ENCODE assay signal across 11 cellular contexts in genomic region chr11:117300301-117300700, GRCh38. TPM values are rescaled to one million over a fixed set of nuclear protein-coding genes. Genes with fewer than 3 reads are reported as not detected.
DNase-seq lines count a peak whose midpoint lies in the region; ATAC-seq, FAIRE-seq and TF ChIP-seq lines count a peak whose summit lies in the region.
"Had no signal": no experiment of that assay in that cellular context is flagged by ENCODE, and none has a peak within 500 bp of the region (broad histone marks: within the 10 kb centered on the region; RNA-seq: fewer than 3 reads in every experiment).

No MANE protein-coding gene starts in this region.

- H3K9ac ChIP-seq in K562 (ENCODE audit: insufficient read depth in 1 of 2, low read depth in 2 of 2, low read length in 2 of 2) = 0 out of 4 replicates have a peak overlapping the region, but pooled peaks of 1 of the 2 experiments have one; percentile 27
- H3K9ac ChIP-seq in trophoblast cell (ENCODE audit: low read length) = no peak overlapping the region

- H4K12ac ChIP-seq in trophoblast cell (ENCODE audit: low read depth, low read length) = no peak overlapping the region

- peaks cover 3% of the 10 kb centered on the region; the same call in 1 of the 2 replicates for H4K20me1 ChIP-seq in K562 (replicated peaks; ENCODE audit: control insufficient read depth, insufficient read depth, low read length)

- POLR2A ChIA-PET in K562 (lab: Yijun Ruan, JAX) = no interaction called here

- no peaks in the 10 kb centered on the region for H3K79me2 ChIP-seq in K562 (ENCODE audit: control insufficient read depth, insufficient read depth, low read length)
- no peaks in the 10 kb centered on the region for H3K79me2 ChIP-seq in trophoblast cell (ENCODE audit: control insufficient read depth, insufficient read depth, low read length, poor library complexity)

- DNase-seq in ELF-1 (ENCODE audit: low read depth, low spot score) (peak; percentile 91), K562 (ENCODE audit: extremely low read depth in 1 of 4, low spot score in 3 of 4) (no peak), right cardiac atrium (peak; percentile 44 to 81 (median 74)), trophoblast cell (no peak), GM20000 (ENCODE audit: low spot score) (no peak), mesenteric fat pad (ENCODE audit: low spot score) (no peak), NCI-H1105 treated with DMSO at 0.1 percent for 48 hours (lab: John Stamatoyannopoulos, UW) (no peak)
- DNase-seq: naive B cell, NCI-H1930 had no signal

- 21% methylated on average over 18 of the region's 18 CpGs for WGBS in K562 (ENCODE audit: insufficient coverage, low coverage, missing lambda C conversion rate)
- WGBS in right cardiac atrium = 29% methylated on average over 18 of the region's 18 CpGs
- no CpG with 5 or more reads among the region's 18 CpGs for WGBS in trophoblast cell (ENCODE audit: extremely low coverage, insufficient coverage, insufficient read length)

- peaks cover 5% of the 10 kb centered on the region for H3K79me1 ChIP-seq in trophoblast cell (ENCODE audit: low read length)

- ATAC-seq in K562 (peak; percentile 38), right cardiac atrium (peak; percentile 66 to 70), HG03045 (IDR thresholded peaks at IDR 0.05; ENCODE audit: unreplicated experiment) (no peak)

- in situ Hi-C loops in K562 (cut with MboI) = no loop called here

- H3K18ac ChIP-seq in trophoblast cell (ENCODE audit: low read length) = no peak overlapping the region

- no peak for TF ChIP-seq RAD21 in K562 (CRISPR knock-in tag; conservative IDR thresholded peaks at IDR 0.05 in 1 of 2, IDR thresholded peaks at IDR 0.05 in 1 of 2)

- FAIRE-seq in K562 (lab: Jason Lieb, UNC) = no peak
- FAIRE-seq: bronchial epithelial cell had no signal

- no peak overlapping the region for H2BK120ac ChIP-seq in trophoblast cell (ENCODE audit: insufficient read depth, low read length, poor library complexity)

- H3K36me3 ChIP-seq in K562 (ENCODE audit: control insufficient read depth, insufficient read depth, low read length) (no peaks in the 10 kb centered on the region), trophoblast cell (ENCODE audit: control insufficient read depth in 1 of 2, insufficient read depth in 2 of 2, low read length in 2 of 2) (peaks cover 0 to 4% of the 10 kb centered on the region in 2 experiments)

- H3K4me2 ChIP-seq in K562 (ENCODE audit: insufficient read depth, low read length) (no peak overlapping the region), trophoblast cell (ENCODE audit: low read length) (peak overlapping the region; percentile 17)

- H2AFZ ChIP-seq in K562 (ENCODE audit: low read depth, low read length) (no peak overlapping the region), trophoblast cell (ENCODE audit: insufficient read depth, low read length, poor library complexity) (no peak overlapping the region)

- no peak overlapping the region for H4K8ac ChIP-seq in trophoblast cell (ENCODE audit: low read depth, low read length)

- CTCF ChIA-PET in K562 (lab: Yijun Ruan, JAX; ENCODE audit: low intra/inter-chr PET ratio) = no interaction called here

- H2BK5ac ChIP-seq in trophoblast cell (ENCODE audit: low read depth, low read length, poor library complexity) = no peak overlapping the region

- BruUV-seq in K562 (replicated peaks; lab: Mats Ljungman, UMichigan) = no TSS peak

- H3K9me3 ChIP-seq in K562 (replicated peaks; ENCODE audit: control insufficient read depth, insufficient read depth, low read depth, low read length) (no peaks in the 10 kb centered on the region), right cardiac atrium (ENCODE audit: control insufficient read depth, low read length) (no peaks in the 10 kb centered on the region), trophoblast cell (ENCODE audit: insufficient read depth, low read depth, low read length) (no peaks in the 10 kb centered on the region)

- no peak overlapping the region for H3K23ac ChIP-seq in trophoblast cell (ENCODE audit: low read length)

- no peak for TF ChIP-seq POLR2A in K562 (conservative IDR thresholded peaks at IDR 0.05)

- H3K4me3 ChIP-seq in K562 (no peak overlapping the region), right cardiac atrium (ENCODE audit: low read length) (no peak overlapping the region), trophoblast cell (ENCODE audit: low read depth, low read length) (no peak overlapping the region)

- peaks cover 18 to 52% of the 10 kb centered on the region in 2 experiments for H3K27me3 ChIP-seq in K562 (ENCODE audit: control insufficient read depth in 2 of 2, insufficient read depth in 2 of 2, low read length in 2 of 2)
- no peaks in the 10 kb centered on the region for H3K27me3 ChIP-seq in right cardiac atrium (ENCODE audit: control insufficient read depth, insufficient read depth)
- no peaks in the 10 kb centered on the region for H3K27me3 ChIP-seq in trophoblast cell (ENCODE audit: insufficient read depth, low read length)

- H2BK12ac ChIP-seq in trophoblast cell (ENCODE audit: low read length) = no peak overlapping the region

- TF ChIP-seq CTCF in K562 (IDR thresholded peaks at IDR 0.05 in 2 of 3, conservative IDR thresholded peaks at IDR 0.05 in 1 of 3; ENCODE audit: insufficient read depth in 2 of 3, low read depth in 1 of 3, low read length in 3 of 3) (no peak), GM20000 (IDR thresholded peaks at IDR 0.05; ENCODE audit: extremely low read depth, missing control alignments) (no peak)

- H3K4ac ChIP-seq in trophoblast cell (ENCODE audit: low read depth, low read length) = no peak overlapping the region

- no peak overlapping the region for H3K27ac ChIP-seq in K562 (ENCODE audit: extremely low read depth, low read depth, low read length)
- H3K27ac ChIP-seq in right cardiac atrium (ENCODE audit: low read length) = no peak overlapping the region
- H3K27ac ChIP-seq in trophoblast cell (ENCODE audit: low read depth, low read length) = no peak overlapping the region

- no peak overlapping the region for H3K14ac ChIP-seq in trophoblast cell (ENCODE audit: low read length)

- TF ChIP-seq EP300 in K562 (IDR thresholded peaks at IDR 0.05; ENCODE audit: low read length) = no peak

- no peak overlapping the region for H4K91ac ChIP-seq in trophoblast cell (ENCODE audit: low read depth, low read length)

- no peak overlapping the region for H2AK5ac ChIP-seq in trophoblast cell (ENCODE audit: low read length)

- intact Hi-C loops in K562 (cut with micrococcal nuclease) (no loop called here), right cardiac atrium (cut with DNase I) (no loop called here)

- peaks cover 0 to 10% of the 10 kb centered on the region in 2 experiments; a peak in 1 of 5 replicates for H3K4me1 ChIP-seq in K562 (replicated peaks in 1 of 2; ENCODE audit: control insufficient read depth in 2 of 2, insufficient read depth in 2 of 2, low read length in 2 of 2)
- H3K4me1 ChIP-seq in right cardiac atrium (ENCODE audit: control insufficient read depth, insufficient read depth, low read length) = peaks cover 3% of the 10 kb centered on the region
- H3K4me1 ChIP-seq in trophoblast cell (ENCODE audit: control insufficient read depth in 1 of 2, insufficient read depth in 2 of 2, low read length in 2 of 2) = peaks cover 9 to 19% of the 10 kb centered on the region in 2 experiments

- no peaks in the 10 kb centered on the region for H3K9me1 ChIP-seq in K562 (ENCODE audit: control insufficient read depth, insufficient read depth, low read length)

RNA-seq across cellular contexts. Expression of gene BACE1-AS, which starts 9.2 kb away (rescaled TPM):
- 14.1 and 15.2 TPM in 2 replicates for total RNA-seq in K562 (2011; cell fraction: chromatin; rRNA removed; ENCODE audit: low replicate concordance)
- total RNA-seq in K562 (2011; cell fraction: nucleolus; rRNA removed) = 7.5 and 8.3 TPM in 2 replicates
- 14.1 and 25.7 TPM in 2 replicates for total RNA-seq in K562 (2011; cell fraction: nucleoplasm; rRNA removed)
- total RNA-seq in K562 (2014; rRNA removed) (3.1 and 3.8 TPM in 2 replicates), K562 (2014; rRNA removed; fragmentation: Illumina TruSeq; extraction: Trizol) (2.9 and 3.9 TPM in 2 replicates), K562 (2015; rRNA removed; fragmentation: Illumina TruSeq; extraction: Trizol) (3.0 TPM in 2 replicates), K562 (2021) (4.7 and 5.9 TPM in 2 replicates), right cardiac atrium (10 to 100 TPM in 1 of 4 donors, 1 to 10 TPM in 3; 7.0 to 10.5 (median 8.2) TPM), mesenteric fat pad (6.6 TPM)
- polyA plus RNA-seq in K562 (2011; rRNA removed) (3.7 and 5.3 TPM in 2 replicates), K562 (2014; fragmentation: Illumina TruSeq; extraction: Trizol) (4.5 and 4.8 TPM in 2 replicates), K562 (2014; fragmentation: Nextera tagmentation; extraction: Ambion mirVana) (1 to 10 TPM; 3.2 to 8.2 TPM), K562 (2014; rRNA removed) (2.2 and 3.8 TPM in 2 replicates), right cardiac atrium (6.6 TPM)
- 2.2 and 7.1 TPM in 2 replicates for polyA plus RNA-seq in K562 (2011; cell fraction: cytosol; rRNA removed)
- 8.0 and 9.5 TPM in 2 replicates for polyA plus RNA-seq in K562 (2011; cell fraction: nucleus; rRNA removed)
- 2.0 and 4.7 TPM in 2 replicates for polyA plus RNA-seq in K562 (2012)
- polyA minus RNA-seq in K562 (2011; rRNA and poly(A)+ RNA removed) = 6.7 and 6.9 TPM in 2 replicates
- polyA minus RNA-seq in K562 (2011; cell fraction: cytosol; rRNA and poly(A)+ RNA removed) = 4.1 and 5.3 TPM in 2 replicates
- polyA minus RNA-seq in K562 (2011; cell fraction: nucleus; rRNA and poly(A)+ RNA removed) = 5.0 and 6.8 TPM in 2 replicates
- 4.5 and 5.2 TPM in 2 replicates for polyA plus RNA-seq in trophoblast cell (2013)

RNA-seq across cellular contexts. Expression of gene BACE1, which starts 15.8 kb away (rescaled TPM):
- not detected in 2 replicates for total RNA-seq in K562 (2011; cell fraction: chromatin; rRNA removed; ENCODE audit: low replicate concordance)
- total RNA-seq in K562 (2011; cell fraction: nucleolus; rRNA removed) = 0.13 TPM in 1 of 2 replicates, not detected in the other
- total RNA-seq in K562 (2011; cell fraction: nucleoplasm; rRNA removed) = not detected in 2 replicates
- total RNA-seq in K562 (2014; rRNA removed) (not detected in 2 replicates), K562 (2014; rRNA removed; fragmentation: Illumina TruSeq; extraction: Trizol) (not detected in 2 replicates), K562 (2015; rRNA removed; fragmentation: Illumina TruSeq; extraction: Trizol) (not detected in 2 replicates), K562 (2021) (0.18 and 0.29 TPM in 2 replicates), right cardiac atrium (10 to 100 TPM; 14.4 to 19.9 (median 17.6) TPM), mesenteric fat pad (25.5 TPM)
- polyA plus RNA-seq in K562 (2011; rRNA removed) (0.01 and 0.09 TPM in 2 replicates), K562 (2014; fragmentation: Illumina TruSeq; extraction: Trizol) (not detected in 2 replicates), K562 (2014; fragmentation: Nextera tagmentation; extraction: Ambion mirVana) (under 1 TPM; 0.14 to 0.25 TPM), K562 (2014; rRNA removed) (not detected in 2 replicates), right cardiac atrium (6.6 TPM)
- 0.12 TPM in 1 of 2 replicates, not detected in the other for polyA plus RNA-seq in K562 (2011; cell fraction: cytosol; rRNA removed)
- 0.11 TPM in 1 of 2 replicates, not detected in the other for polyA plus RNA-seq in K562 (2011; cell fraction: nucleus; rRNA removed)
- polyA plus RNA-seq in K562 (2012) = 0.96 and 1.2 TPM in 2 replicates
- not detected in 2 replicates for polyA minus RNA-seq in K562 (2011; rRNA and poly(A)+ RNA removed)
- polyA minus RNA-seq in K562 (2011; cell fraction: cytosol; rRNA and poly(A)+ RNA removed) = not detected in 2 replicates
- polyA minus RNA-seq in K562 (2011; cell fraction: nucleus; rRNA and poly(A)+ RNA removed) = under 0.01 and 0.11 TPM in 2 replicates
- polyA plus RNA-seq in trophoblast cell (2013) = 17.2 TPM in 2 replicates

RNA-seq across cellular contexts. Expression of gene CEP164, which starts 27.4 kb away (rescaled TPM):
- total RNA-seq in K562 (2011; cell fraction: chromatin; rRNA removed; ENCODE audit: low replicate concordance) = 42.8 and 72.9 TPM in 2 replicates
- 28.0 TPM in 2 replicates for total RNA-seq in K562 (2011; cell fraction: nucleolus; rRNA removed)
- total RNA-seq in K562 (2011; cell fraction: nucleoplasm; rRNA removed) = 36.8 and 43.6 TPM in 2 replicates
- total RNA-seq in K562 (2014; rRNA removed) (14.2 and 16.1 TPM in 2 replicates), K562 (2014; rRNA removed; fragmentation: Illumina TruSeq; extraction: Trizol) (8.0 TPM in 2 replicates), K562 (2015; rRNA removed; fragmentation: Illumina TruSeq; extraction: Trizol) (13.1 and 13.6 TPM in 2 replicates), K562 (2021) (12.1 and 16.5 TPM in 2 replicates), right cardiac atrium (10 to 100 TPM in 1 of 4 donors, 1 to 10 TPM in 3; 7.9 to 10.6 (median 9.2) TPM), mesenteric fat pad (19.2 TPM)
- polyA plus RNA-seq in K562 (2011; rRNA removed) (7.7 and 8.7 TPM in 2 replicates), K562 (2014; fragmentation: Illumina TruSeq; extraction: Trizol) (11.4 and 15.0 TPM in 2 replicates), K562 (2014; fragmentation: Nextera tagmentation; extraction: Ambion mirVana) (1 to 10 TPM; 2.1 to 4.6 TPM), K562 (2014; rRNA removed) (9.9 and 10.4 TPM in 2 replicates), right cardiac atrium (8.6 TPM)
- polyA plus RNA-seq in K562 (2011; cell fraction: cytosol; rRNA removed) = 3.9 and 6.7 TPM in 2 replicates
- polyA plus RNA-seq in K562 (2011; cell fraction: nucleus; rRNA removed) = 39.0 and 46.4 TPM in 2 replicates
- 12.8 and 30.5 TPM in 2 replicates for polyA plus RNA-seq in K562 (2012)
- polyA minus RNA-seq in K562 (2011; rRNA and poly(A)+ RNA removed) = 9.3 and 10.2 TPM in 2 replicates
- 4.6 and 7.1 TPM in 2 replicates for polyA minus RNA-seq in K562 (2011; cell fraction: cytosol; rRNA and poly(A)+ RNA removed)
- 8.8 and 10.4 TPM in 2 replicates for polyA minus RNA-seq in K562 (2011; cell fraction: nucleus; rRNA and poly(A)+ RNA removed)
- polyA plus RNA-seq in trophoblast cell (2013) = 14.9 and 15.9 TPM in 2 replicates

Comparison
In these comparisons a context has a peak if more than half of its experiments do, and no peak if none do; other contexts are left out.
1. DNase-seq: peak in ELF-1 (single experiment) and right cardiac atrium (3 of 3); none in K562 (0 of 4), trophoblast cell (0 of 2), GM20000 (single experiment), mesenteric fat pad (single experiment) and NCI-H1105 treated with DMSO at 0.1 percent for 48 hours (single experiment).
2. RNA of gene BACE1, which starts 15.8 kb away (total RNA-seq): 25.5 TPM in mesenteric fat pad (single experiment) and 14.4 to 19.9 TPM in right cardiac atrium; 0.13 to 0.29 TPM in K562; every median in the first group is over 10 times any median in the second.